ENCODE assay signal across 15 cellular contexts in the genomic region with DNA sequence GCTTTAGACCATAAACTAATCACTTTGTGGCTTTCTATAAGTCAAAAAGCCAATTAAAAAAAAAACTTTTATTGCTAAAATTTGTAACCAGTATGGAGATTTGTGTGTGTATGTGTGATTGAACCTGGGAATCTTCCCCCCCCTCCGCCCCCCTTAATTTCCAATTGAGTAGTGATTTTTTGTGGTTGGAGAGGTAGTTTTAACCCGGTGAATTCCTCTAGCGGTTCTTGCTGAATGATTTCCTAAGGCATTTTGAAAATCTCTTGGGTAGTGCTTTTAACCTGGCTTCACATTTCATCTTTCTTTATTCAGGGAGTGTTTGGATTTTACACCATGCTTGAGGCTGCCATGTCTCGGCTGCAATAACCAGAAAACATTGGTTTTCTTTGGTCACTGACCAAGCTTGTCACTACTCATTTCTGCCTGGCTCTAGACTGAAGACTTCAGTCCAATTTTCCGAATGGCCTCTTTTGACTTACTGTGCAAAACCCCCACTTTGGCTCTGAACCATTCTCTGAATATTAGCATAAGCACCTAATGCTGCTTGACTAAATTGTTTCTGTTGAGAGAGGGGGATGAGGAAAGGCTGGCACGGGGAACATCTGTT. TPM values are rescaled to one million over a fixed set of nuclear protein-coding genes. Genes with fewer than 3 reads are reported as not detected.
A peak's percentile ranks its signal among the peaks of the same experiment; 100 is the strongest.
DNase-seq lines count a peak whose midpoint lies in the region; ATAC-seq and TF ChIP-seq lines count a peak whose summit lies in the region.
"Had no signal": no experiment of that assay in that cellular context is flagged by ENCODE, and none has a peak within 500 bp of the region (broad histone marks: within the 10 kb centered on the region; RNA-seq: fewer than 3 reads in every experiment).

No MANE protein-coding gene starts in this region.

- TF ChIP-seq POLR2A in uterus (IDR thresholded peaks at IDR 0.05) = no peak

- H3K4me3 Mint-ChIP-seq in CD4-positive, CD25-positive, alpha-beta regulatory T cell = no peak overlapping the region
- no peak overlapping the region for H3K4me3 Mint-ChIP-seq in WTC11

- POLR2A ChIA-PET in WTC11 (lab: Charles Lee) = no interaction called here

- H3K27me3 Mint-ChIP-seq in CD4-positive, CD25-positive, alpha-beta regulatory T cell = no peaks in the 10 kb centered on the region
- H3K27me3 Mint-ChIP-seq in WTC11 (ENCODE audit: low read depth) = no peaks in the 10 kb centered on the region

- in situ Hi-C loops in G401 (cut with HindIII; ENCODE audit: low sequenced_read_pairs) = no loop called here

- peaks cover 22% of the 10 kb centered on the region for H3K4me1 ChIP-seq in CD4-positive, CD25-positive, alpha-beta regulatory T cell (ENCODE audit: control insufficient read depth, insufficient read depth, low read length, poor library complexity, severe bottlenecking)
- H3K4me1 ChIP-seq in uterus = no peaks in the 10 kb centered on the region
- H3K4me1 ChIP-seq: HAP-1 had no signal

- no peak overlapping the region for H3K27ac ChIP-seq in CD4-positive, CD25-positive, alpha-beta regulatory T cell (ENCODE audit: insufficient read depth, low read length, poor library complexity, severe bottlenecking)
- no peak overlapping the region for H3K27ac ChIP-seq in uterus
- H3K27ac ChIP-seq: testis had no signal

- CTCF ChIA-PET in WTC11 (lab: Charles Lee) = interaction anchor here (2.0 kb wide), 1 partner anchor 27 kb away, joined by 6 read pairs; no protein-coding TSS in a partner anchor

- DNase-seq in CD4-positive, CD25-positive, alpha-beta regulatory T cell = no peak
- DNase-seq in G401 (ENCODE audit: low spot score) (peak; percentile 17), WTC11 (ENCODE audit: low spot score) (no peak), kidney glomerular epithelial cell (lab: John Stamatoyannopoulos, UW) (peak; percentile 28), uterus (no peak), iPS-NIHi11 (ENCODE audit: low spot score) (no peak)
- DNase-seq: activated effector memory CD4-positive, alpha-beta T cell treated with Interleukin-2 at 50 U/mL for 16 hours; foreskin melanocyte; NCI-H1417; NCI-H748 treated with DMSO at 0.1 percent for 48 hours; posterior cingulate gyrus; T-helper 9 cell; testis had no signal

- no peaks in the 10 kb centered on the region for H3K9me3 ChIP-seq in CD4-positive, CD25-positive, alpha-beta regulatory T cell (ENCODE audit: control insufficient read depth in 2 of 2, low read length in 2 of 2)
- H3K9me3 ChIP-seq in uterus = no peaks in the 10 kb centered on the region
- H3K9me3 ChIP-seq: HAP-1, testis had no signal

- H3K27me3 ChIP-seq in CD4-positive, CD25-positive, alpha-beta regulatory T cell (ENCODE audit: control insufficient read depth, insufficient read depth, low read length) = no peaks in the 10 kb centered on the region
- H3K27me3 ChIP-seq in uterus = no peaks in the 10 kb centered on the region
- H3K27me3 ChIP-seq: testis had no signal

- H3K27ac Mint-ChIP-seq in CD4-positive, CD25-positive, alpha-beta regulatory T cell = peak overlapping the region in 2 of 3 donors; percentile 48 to 82
- H3K27ac Mint-ChIP-seq in WTC11 = peak overlapping the region; percentile 19; the same call in 1 of the 2 replicates

- no peaks in the 10 kb centered on the region for H3K9me3 Mint-ChIP-seq in CD4-positive, CD25-positive, alpha-beta regulatory T cell
- H3K9me3 Mint-ChIP-seq in WTC11 = no peaks in the 10 kb centered on the region

- H3K4me3 ChIP-seq in CD4-positive, CD25-positive, alpha-beta regulatory T cell (ENCODE audit: low read depth, low read length) = no peak overlapping the region
- no peak overlapping the region for H3K4me3 ChIP-seq in uterus
- H3K4me3 ChIP-seq: HAP-1, testis had no signal

- intact Hi-C loops in uterus (cut with DNase I; ENCODE audit: low total_unique reads) = no loop called here

- H3K4me1 Mint-ChIP-seq in CD4-positive, CD25-positive, alpha-beta regulatory T cell = peaks cover 17 to 78% (median 59%) of the 10 kb centered on the region in 4 donors
- H3K4me1 Mint-ChIP-seq in WTC11 = peaks cover 15% of the 10 kb centered on the region

- TF ChIP-seq CTCF in WTC11 (IDR thresholded peaks at IDR 0.05) (no peak), uterus (IDR thresholded peaks at IDR 0.05) (no peak)

- H3K36me3 Mint-ChIP-seq in CD4-positive, CD25-positive, alpha-beta regulatory T cell = no peaks in the 10 kb centered on the region
- H3K36me3 Mint-ChIP-seq in WTC11 = no peaks in the 10 kb centered on the region

- no peaks in the 10 kb centered on the region for H3K36me3 ChIP-seq in CD4-positive, CD25-positive, alpha-beta regulatory T cell (ENCODE audit: control insufficient read depth, insufficient read depth, low read length)
- H3K36me3 ChIP-seq in uterus = no peaks in the 10 kb centered on the region
- H3K36me3 ChIP-seq: HAP-1 had no signal

- ATAC-seq in CD4-positive, CD25-positive, alpha-beta regulatory T cell (ENCODE audit: low read depth in 2 of 2) = no peak
- ATAC-seq in WTC11 (no peak), HG02885 (IDR thresholded peaks at IDR 0.05; ENCODE audit: poor library complexity, unreplicated experiment) (no peak)

TF ChIP-seq in WTC11, 78 proteins besides CTCF, POLR2A, EP300 and RAD21:
- TF ChIP-seq NFYB (CRISPR knock-in tag; conservative IDR thresholded peaks at IDR 0.05; ENCODE audit: low read depth) = no peak
- TF ChIP-seq, protein P1, sequence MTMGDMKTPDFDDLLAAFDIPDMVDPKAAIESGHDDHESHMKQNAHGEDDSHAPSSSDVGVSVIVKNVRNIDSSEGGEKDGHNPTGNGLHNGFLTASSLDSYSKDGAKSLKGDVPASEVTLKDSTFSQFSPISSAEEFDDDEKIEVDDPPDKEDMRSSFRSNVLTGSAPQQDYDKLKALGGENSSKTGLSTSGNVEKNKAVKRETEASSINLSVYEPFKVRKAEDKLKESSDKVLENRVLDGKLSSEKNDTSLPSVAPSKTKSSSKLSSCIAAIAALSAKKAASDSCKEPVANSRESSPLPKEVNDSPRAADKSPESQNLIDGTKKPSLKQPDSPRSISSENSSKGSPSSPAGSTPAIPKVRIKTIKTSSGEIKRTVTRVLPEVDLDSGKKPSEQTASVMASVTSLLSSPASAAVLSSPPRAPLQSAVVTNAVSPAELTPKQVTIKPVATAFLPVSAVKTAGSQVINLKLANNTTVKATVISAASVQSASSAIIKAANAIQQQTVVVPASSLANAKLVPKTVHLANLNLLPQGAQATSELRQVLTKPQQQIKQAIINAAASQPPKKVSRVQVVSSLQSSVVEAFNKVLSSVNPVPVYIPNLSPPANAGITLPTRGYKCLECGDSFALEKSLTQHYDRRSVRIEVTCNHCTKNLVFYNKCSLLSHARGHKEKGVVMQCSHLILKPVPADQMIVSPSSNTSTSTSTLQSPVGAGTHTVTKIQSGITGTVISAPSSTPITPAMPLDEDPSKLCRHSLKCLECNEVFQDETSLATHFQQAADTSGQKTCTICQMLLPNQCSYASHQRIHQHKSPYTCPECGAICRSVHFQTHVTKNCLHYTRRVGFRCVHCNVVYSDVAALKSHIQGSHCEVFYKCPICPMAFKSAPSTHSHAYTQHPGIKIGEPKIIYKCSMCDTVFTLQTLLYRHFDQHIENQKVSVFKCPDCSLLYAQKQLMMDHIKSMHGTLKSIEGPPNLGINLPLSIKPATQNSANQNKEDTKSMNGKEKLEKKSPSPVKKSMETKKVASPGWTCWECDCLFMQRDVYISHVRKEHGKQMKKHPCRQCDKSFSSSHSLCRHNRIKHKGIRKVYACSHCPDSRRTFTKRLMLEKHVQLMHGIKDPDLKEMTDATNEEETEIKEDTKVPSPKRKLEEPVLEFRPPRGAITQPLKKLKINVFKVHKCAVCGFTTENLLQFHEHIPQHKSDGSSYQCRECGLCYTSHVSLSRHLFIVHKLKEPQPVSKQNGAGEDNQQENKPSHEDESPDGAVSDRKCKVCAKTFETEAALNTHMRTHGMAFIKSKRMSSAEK (CRISPR knock-in tag; IDR thresholded peaks at IDR 0.05; ENCODE audit: borderline replicate concordance) = no peak
TF ChIP-seq in WTC11: peak in this region for 0.

RNA-seq across cellular contexts. Expression of a gene that starts 35.6 kb away (rescaled TPM):
- 84.0 TPM for total RNA-seq in CD4-positive, CD25-positive, alpha-beta regulatory T cell
- 1 to 10 TPM in 3 of 4 donors, under 1 TPM in 1; 0.60 to 2.3 (median 1.6) TPM for polyA plus RNA-seq in CD4-positive, CD25-positive, alpha-beta regulatory T cell
- total RNA-seq in G401 (2014; rRNA removed; shearing (Covaris generic)) = 21.7 and 44.7 TPM in 2 replicates
- total RNA-seq in WTC11 (2021) = 21.1 to 29.5 TPM (median 21.6 TPM) in 3 replicates
- 10 to 100 TPM in 3 of 4 donors, 1 to 10 TPM in 1; 9.0 to 76.1 (median 15.1) TPM for total RNA-seq in uterus

Comparison
In these comparisons a context has a peak if more than half of its experiments do, and no peak if none do; other contexts are left out.
1. DNase-seq: peak in G401 (single experiment) and kidney glomerular epithelial cell (single experiment); none in CD4-positive, CD25-positive, alpha-beta regulatory T cell (0 of 3), WTC11 (single experiment), uterus (0 of 2) and iPS-NIHi11 (single experiment).